ENCODE assay signal across 17 cellular contexts in the genomic region with DNA sequence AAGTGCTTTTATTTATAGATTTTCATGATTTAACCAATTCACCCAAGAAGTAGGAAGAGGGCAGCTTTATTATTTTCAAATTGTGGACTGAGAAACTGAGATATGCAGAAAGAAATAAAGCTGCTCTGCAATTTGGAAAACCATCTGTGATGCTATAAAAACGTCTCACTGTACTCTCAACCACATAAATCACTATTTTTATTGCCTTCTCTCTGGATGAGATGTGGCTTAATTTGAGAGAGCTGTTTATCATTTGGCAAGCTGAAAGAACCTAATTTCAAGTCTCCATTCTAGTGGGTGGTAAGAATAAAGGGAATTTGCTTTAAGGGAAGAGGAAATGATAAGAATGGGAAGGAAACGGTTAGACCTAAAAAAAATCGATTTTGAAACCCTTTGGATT.
"Had no signal": no experiment of that assay in that cellular context is flagged by ENCODE, and none has a peak within 500 bp of the region (broad histone marks: within the 10 kb centered on the region; RNA-seq: fewer than 3 reads in every experiment).

No MANE protein-coding gene starts in this region.

- H3K4me1 Mint-ChIP-seq: activated naive CD4-positive, alpha-beta T cell treated with anti-CD3 and anti-CD28 coated beads, Interleukin-2, amount 50 U/mL, for 24 hours had no signal

- H3K4me3 Mint-ChIP-seq: activated B cell treated with CpG ODN at 0.5 μM for 24 hours; activated CD8-positive, alpha-beta T cell treated with anti-CD3 and anti-CD28 coated beads for 36 hours; activated naive CD4-positive, alpha-beta T cell treated with anti-CD3 and anti-CD28 coated beads, Interleukin-2, amount 50 U/mL, for 24 hours; endodermal cell; memory B cell; naive thymus-derived CD8-positive, alpha-beta T cell had no signal

- H3K9me3 ChIP-seq: adrenal gland had no signal

- H3K27me3 Mint-ChIP-seq: activated naive CD4-positive, alpha-beta T cell treated with anti-CD3 and anti-CD28 coated beads, Interleukin-2, amount 50 U/mL, for 24 hours; memory B cell had no signal

- DNase-seq: activated B cell treated with CpG ODN at 0.5 μM for 24 hours; activated CD4-positive, alpha-beta T cell treated with anti-CD3 and anti-CD28 coated beads for 48 hours; activated CD8-positive, alpha-beta T cell treated with anti-CD3 and anti-CD28 coated beads for 36 hours; activated effector memory CD4-positive, alpha-beta T cell treated with anti-CD3 and anti-CD28 coated beads, Interleukin-2, amount 50 U/mL, for 16 hours; activated T-cell treated with anti-CD3 and anti-CD28 coated beads, Interleukin-2, amount 50 U/mL, for 48 hours; adrenal gland; endodermal cell; left ventricle myocardium inferior; naive thymus-derived CD8-positive, alpha-beta T cell; posterior cingulate gyrus; retina; stimulated activated CD4-positive, alpha-beta T cell treated with anti-CD3 and anti-CD28 coated beads, Interleukin-2, amount 100 ng/mL, for 48 hours; stimulated activated naive CD4-positive, alpha-beta T cell; trophoblast cell had no signal

- H3K4me3 ChIP-seq: adrenal gland, cardiac muscle cell, left ventricle myocardium inferior had no signal

- H3K27ac Mint-ChIP-seq: activated B cell treated with CpG ODN at 0.5 μM for 24 hours; activated CD8-positive, alpha-beta T cell treated with anti-CD3 and anti-CD28 coated beads for 36 hours; activated naive CD4-positive, alpha-beta T cell treated with anti-CD3 and anti-CD28 coated beads, Interleukin-2, amount 50 U/mL, for 24 hours; endodermal cell; memory B cell; naive thymus-derived CD8-positive, alpha-beta T cell had no signal

- H3K36me3 ChIP-seq: adrenal gland, cardiac muscle cell had no signal

- H3K27ac ChIP-seq: adrenal gland, cardiac muscle cell, left ventricle myocardium inferior had no signal
